ENCODE assay signal across 10 cellular contexts in the genomic region with DNA sequence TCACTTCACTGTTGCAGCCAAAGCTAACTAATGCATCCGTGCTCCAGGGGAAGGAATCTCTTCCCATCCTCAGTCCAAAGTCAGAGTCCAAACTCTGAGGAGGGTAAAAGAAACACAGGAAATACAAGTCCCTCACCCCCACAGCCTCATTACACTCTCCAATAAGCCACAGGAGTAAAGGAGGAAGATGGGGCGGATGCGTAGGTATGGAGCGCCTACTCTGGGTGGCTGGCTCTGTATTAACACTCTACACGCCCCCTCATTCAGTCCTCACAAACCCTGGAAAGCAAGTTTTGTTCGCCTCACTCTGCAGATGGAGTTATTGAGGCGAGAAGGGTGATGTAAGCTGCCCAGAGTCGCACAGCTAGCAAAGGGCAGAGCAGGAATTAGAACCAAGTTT.
DNase-seq lines count a peak whose midpoint lies in the region; ATAC-seq, FAIRE-seq and TF ChIP-seq lines count a peak whose summit lies in the region.
"Had no signal": no experiment of that assay in that cellular context is flagged by ENCODE, and none has a peak within 500 bp of the region (broad histone marks: within the 10 kb centered on the region; RNA-seq: fewer than 3 reads in every experiment).

No MANE protein-coding gene starts in this region.

- ATAC-seq in HG02870 (IDR thresholded peaks at IDR 0.05; ENCODE audit: unreplicated experiment) = peak; percentile 44
- ATAC-seq: body of pancreas had no signal

- TF ChIP-seq CTCF in chondrocyte (IDR thresholded peaks at IDR 0.05) = no peak

- H3K36me3 Mint-ChIP-seq in chondrocyte (ENCODE audit: low read depth) = peaks cover 4% of the 10 kb centered on the region

- H3K4me3 Mint-ChIP-seq in chondrocyte (ENCODE audit: unreplicated experiment) = no peak overlapping the region

- H3K9me3 Mint-ChIP-seq in chondrocyte (ENCODE audit: low read depth) = peaks cover 9% of the 10 kb centered on the region

- H3K27me3 Mint-ChIP-seq in chondrocyte (ENCODE audit: low read depth) = no peaks in the 10 kb centered on the region

- peaks cover 45% of the 10 kb centered on the region for H3K4me1 Mint-ChIP-seq in chondrocyte (ENCODE audit: low read depth)

- FAIRE-seq in GM18507 (lab: Jason Lieb, UNC) = peak; percentile 53

- DNase-seq in GM18507 (ENCODE audit: extremely low spot score, insufficient read length, low read depth) = no peak
- no peak for DNase-seq in chondrocyte (ENCODE audit: low spot score)
- DNase-seq in putamen (ENCODE audit: low spot score) = peak; percentile 18
- DNase-seq in stimulated activated CD4-positive, alpha-beta T cell treated with anti-CD3 and anti-CD28 coated beads, Interleukin-2, amount 100 ng/mL, for 48 hours = no peak
- DNase-seq in effector CD4-positive, alpha-beta T cell = no peak
- DNase-seq in ecto neural progenitor cell (ENCODE audit: low spot score) = no peak
- no peak for DNase-seq in activated CD4-positive, alpha-beta T cell treated with anti-CD3 and anti-CD28 coated beads for 1 hour
- DNase-seq: activated CD8-positive, alpha-beta memory T cell treated with anti-CD3 and anti-CD28 coated beads for 24 hours; body of pancreas had no signal

- H3K27ac Mint-ChIP-seq in chondrocyte (ENCODE audit: unreplicated experiment) = peak overlapping the region; percentile 90
